Comparison of ENCODE assay signal across 16 cellular contexts in genomic region chr7:28984219-28984618, GRCh38. TPM values are rescaled to one million over a fixed set of nuclear protein-coding genes. Genes with fewer than 3 reads are reported as not detected.
A peak's percentile ranks its signal among the peaks of the same experiment; 100 is the strongest.
DNase-seq lines count a peak whose midpoint lies in the region; ATAC-seq and TF ChIP-seq lines count a peak whose summit lies in the region.
"Had no signal": no experiment of that assay in that cellular context is flagged by ENCODE, and none has a peak within 500 bp of the region (broad histone marks: within the 10 kb centered on the region; RNA-seq: fewer than 3 reads in every experiment).

No MANE protein-coding gene starts in this region.

- H3K4me1 Mint-ChIP-seq in Calu3 (ENCODE audit: low read depth, unreplicated experiment) (peaks cover 48% of the 10 kb centered on the region), nephron (peaks cover 77% of the 10 kb centered on the region)
- peaks cover 51% of the 10 kb centered on the region for H3K4me1 Mint-ChIP-seq in dendritic cell treated with granulocyte-macrophage colony-stimulating factor and Interleukin-4, amounts not matched to agents 40 ng/mL and 50 ng/mL, for 4 days (ENCODE audit: low read depth)
- H3K4me1 Mint-ChIP-seq: IgD-negative memory B cell had no signal

- DNase-seq in Calu3, result no peak
- peak; percentile 18 for DNase-seq in NCI-H2029 treated with DMSO at 0.1 percent for 48 hours (lab: John Stamatoyannopoulos, UW)
- DNase-seq in cortex of kidney (lab: John Stamatoyannopoulos, UW), result no peak
- no peak for DNase-seq in H4 (ENCODE audit: low spot score)
- no peak for DNase-seq in NCI-H1048 (lab: John Stamatoyannopoulos, UW)
- DNase-seq: activated CD4-positive, alpha-beta T cell treated with anti-CD3 and anti-CD28 coated beads for 4 hours; activated gamma-delta T cell treated with Interleukin-2 at 50 U/mL for 16 hours; effector memory CD4-positive, alpha-beta T cell; kidney; NCI-H187 treated with DMSO at 0.1 percent for 48 hours; stimulated activated naive CD4-positive, alpha-beta T cell treated with Interleukin-2 at 50 U/mL for 16 hours had no signal

- CTCF ChIA-PET in Calu3 (lab: Charles Lee), result interaction anchor here (1.5 kb wide), 1 partner anchor 28 kb away, joined by 6 read pairs; no protein-coding TSS in a partner anchor

- TF ChIP-seq CTCF in Calu3 (IDR thresholded peaks at IDR 0.05; ENCODE audit: unreplicated experiment), result no peak
- TF ChIP-seq CTCF in nephron (IDR thresholded peaks at IDR 0.05; ENCODE audit: unreplicated experiment in 3 of 3), result no peak

- no peak for ATAC-seq in HG03139 (IDR thresholded peaks at IDR 0.05; ENCODE audit: unreplicated experiment)

- no peak overlapping the region for H3K4me3 Mint-ChIP-seq in Calu3 (ENCODE audit: low read depth, unreplicated experiment)
- H3K4me3 Mint-ChIP-seq in dendritic cell treated with granulocyte-macrophage colony-stimulating factor and Interleukin-4, amounts not matched to agents 40 ng/mL and 50 ng/mL, for 4 days, result no peak overlapping the region
- H3K4me3 Mint-ChIP-seq in nephron, result no peak overlapping the region
- H3K4me3 Mint-ChIP-seq: IgD-negative memory B cell had no signal

- no TSS peak for BruUV-seq in Calu3 (replicated peaks; lab: Mats Ljungman, UMichigan)

- intact Hi-C loops in Calu3 (cut with micrococcal nuclease; ENCODE audit: unreplicated experiment), result no loop called here
- intact Hi-C loops in dendritic cell treated with granulocyte-macrophage colony-stimulating factor and Interleukin-4, amounts not matched to agents 40 ng/mL and 50 ng/mL, for 4 days (cut with micrococcal nuclease), result no loop called here

- H3K27ac Mint-ChIP-seq in Calu3 (ENCODE audit: unreplicated experiment) (peak overlapping the region; percentile 18), nephron (peak overlapping the region; percentile 63 to 96 (median 75))
- H3K27ac Mint-ChIP-seq in dendritic cell treated with granulocyte-macrophage colony-stimulating factor and Interleukin-4, amounts not matched to agents 40 ng/mL and 50 ng/mL, for 4 days, result peak overlapping the region; percentile 60
- H3K27ac Mint-ChIP-seq: IgD-negative memory B cell had no signal

- H3K27me3 Mint-ChIP-seq in Calu3 (ENCODE audit: unreplicated experiment) (no peaks in the 10 kb centered on the region), nephron (ENCODE audit: low read depth) (no peaks in the 10 kb centered on the region)
- H3K27me3 Mint-ChIP-seq in dendritic cell treated with granulocyte-macrophage colony-stimulating factor and Interleukin-4, amounts not matched to agents 40 ng/mL and 50 ng/mL, for 4 days, result peaks cover 6% of the 10 kb centered on the region

- H3K9me3 Mint-ChIP-seq in Calu3 (ENCODE audit: low read depth, unreplicated experiment) (no peaks in the 10 kb centered on the region), nephron (no peaks in the 10 kb centered on the region)
- H3K9me3 Mint-ChIP-seq in dendritic cell treated with granulocyte-macrophage colony-stimulating factor and Interleukin-4, amounts not matched to agents 40 ng/mL and 50 ng/mL, for 4 days, result no peaks in the 10 kb centered on the region
- H3K9me3 Mint-ChIP-seq: IgD-negative memory B cell had no signal

- H3K36me3 Mint-ChIP-seq in Calu3 (ENCODE audit: insufficient read depth, unreplicated experiment), result peaks cover 5% of the 10 kb centered on the region
- no peaks in the 10 kb centered on the region for H3K36me3 Mint-ChIP-seq in dendritic cell treated with granulocyte-macrophage colony-stimulating factor and Interleukin-4, amounts not matched to agents 40 ng/mL and 50 ng/mL, for 4 days (ENCODE audit: low read depth)
- H3K36me3 Mint-ChIP-seq in nephron (ENCODE audit: low read depth), result no peaks in the 10 kb centered on the region
- H3K36me3 Mint-ChIP-seq: IgD-negative memory B cell had no signal

RNA-seq across cellular contexts. Expression of gene TRIL, which starts 26.1 kb away (rescaled TPM):
- 0.44 and 0.47 TPM in 2 replicates for total RNA-seq in Calu3 (2022)
- total RNA-seq in H4 (2014; rRNA removed; shearing (Covaris generic)), result not detected in 2 replicates
- total RNA-seq: OCI-LY7 had no signal

Comparison
In these comparisons a context has a peak if more than half of its experiments do, and no peak if none do; other contexts are left out.
1. H3K27ac Mint-ChIP-seq: peak in every context shown above with its lines; median percentile 75 in nephron; 60 in dendritic cell treated with granulocyte-macrophage colony-stimulating factor and Interleukin-4, amounts not matched to agents 40 ng/mL and 50 ng/mL, for 4 days; 18 in Calu3.